17 cellular contexts compared by ENCODE assay signal in the genomic region with DNA sequence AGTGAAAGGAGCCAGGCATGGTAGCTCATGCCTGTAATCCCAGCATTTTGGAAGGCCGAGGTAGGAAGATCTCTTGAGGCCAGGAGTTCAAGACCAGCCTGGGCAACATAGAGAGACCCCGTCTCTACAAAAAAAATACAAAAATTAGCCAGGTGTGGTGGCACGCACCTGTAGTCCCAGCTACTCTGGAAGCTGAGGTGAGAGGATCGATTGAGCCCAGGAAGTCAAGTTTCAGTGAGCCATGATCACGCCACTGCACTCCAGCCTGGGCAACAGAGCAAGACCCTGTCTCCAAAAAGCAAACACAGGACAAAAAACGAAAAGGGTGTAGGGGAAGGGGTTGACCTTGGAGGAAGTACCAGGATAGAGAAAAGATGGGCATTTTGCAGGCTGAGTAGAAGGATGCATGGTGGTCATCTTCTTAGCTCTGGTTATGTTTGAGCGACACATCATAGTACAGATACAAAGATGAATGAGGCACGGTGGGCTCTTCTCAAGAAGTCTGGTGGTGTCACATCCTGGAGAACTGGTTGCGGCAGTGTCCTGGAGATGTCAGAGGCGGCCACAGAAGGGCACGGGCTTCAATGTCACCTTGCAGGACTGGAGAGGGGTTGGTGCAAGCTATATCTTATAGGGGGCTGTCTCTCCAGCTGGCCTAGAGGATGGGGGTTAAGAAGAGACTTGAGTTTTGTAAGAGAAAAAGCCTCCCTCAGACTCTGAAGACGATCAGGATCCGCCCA.
"Had no signal": no experiment of that assay in that cellular context is flagged by ENCODE, and none has a peak within 500 bp of the region (broad histone marks: within the 10 kb centered on the region; RNA-seq: fewer than 3 reads in every experiment).

No MANE protein-coding gene starts in this region.

- H3K27me3 ChIP-seq: cardiac muscle cell, foreskin keratinocyte, neural progenitor cell, tibial nerve, vagina had no signal

- H3K4me3 ChIP-seq: adrenal gland, cardiac muscle cell, neural progenitor cell, tibial nerve, vagina had no signal

- H3K4me1 ChIP-seq: adrenal gland, neural progenitor cell had no signal

- ATAC-seq: activated T-cell treated with anti-CD3 and anti-CD28 coated beads, Interleukin-2, amount 50 U/mL, for 4 hours; stimulated activated effector memory CD8-positive, alpha-beta T cell treated with anti-CD3 and anti-CD28 coated beads, Interleukin-12 subunit alpha, Interleukin-12 subunit beta, amount 100 ng/mL, for 72 hours had no signal

- H3K4me3 Mint-ChIP-seq: activated CD8-positive, alpha-beta T cell treated with anti-CD3 and anti-CD28 coated beads for 36 hours; activated naive CD4-positive, alpha-beta T cell treated with anti-CD3 and anti-CD28 coated beads, Interleukin-2, amount 50 U/mL, for 24 hours; activated T-cell treated with anti-CD3 and anti-CD28 coated beads, Interleukin-2, amount 50 U/mL, for 4 hours; neural progenitor cell; stimulated activated effector memory CD8-positive, alpha-beta T cell treated with anti-CD3 and anti-CD28 coated beads, Interleukin-12 subunit alpha, Interleukin-12 subunit beta, amount 100 ng/mL, for 72 hours; T-helper 1 cell treated with Interleukin-12 subunit alpha and Interleukin-12 subunit beta and Interleukin-4 antibody, amounts not matched to agents 30 μg/mL and 1 μg/mL, for 36 hours had no signal

- DNase-seq: activated CD4-positive, alpha-beta T cell treated with anti-CD3 and anti-CD28 coated beads for 4 hours; activated CD8-positive, alpha-beta T cell treated with anti-CD3 and anti-CD28 coated beads for 36 hours; activated effector memory CD4-positive, alpha-beta T cell treated with anti-CD3 and anti-CD28 coated beads, Interleukin-2, amount 50 U/mL, for 16 hours; activated T-cell treated with anti-CD3 and anti-CD28 coated beads, Interleukin-2, amount 50 U/mL, for 4 hours; kidney glomerular epithelial cell; mesenchymal stem cell; stimulated activated CD4-positive, alpha-beta T cell treated with anti-CD3 and anti-CD28 coated beads, Interleukin-12 subunit alpha, Interleukin-12 subunit beta, amount 100 ng/mL, for 4 hours; stimulated activated CD4-positive, alpha-beta T cell treated with anti-CD3 and anti-CD28 coated beads, Interleukin-2, amount 100 ng/mL, for 24 hours had no signal

- H3K27me3 Mint-ChIP-seq: activated CD8-positive, alpha-beta T cell treated with anti-CD3 and anti-CD28 coated beads for 36 hours; activated naive CD4-positive, alpha-beta T cell treated with anti-CD3 and anti-CD28 coated beads, Interleukin-2, amount 50 U/mL, for 24 hours had no signal

- H3K4me2 ChIP-seq: neural progenitor cell had no signal

- H2AFZ ChIP-seq: neural progenitor cell had no signal

- H3K27ac ChIP-seq: adrenal gland, cardiac muscle cell, neural progenitor cell, tibial nerve, vagina had no signal

- H3K9me3 ChIP-seq: adrenal gland, tibial nerve, vagina had no signal

- H3K36me3 ChIP-seq: adrenal gland, cardiac muscle cell, neural progenitor cell, tibial nerve, vagina had no signal

- H3K9me3 Mint-ChIP-seq: activated CD8-positive, alpha-beta T cell treated with anti-CD3 and anti-CD28 coated beads for 36 hours; activated naive CD4-positive, alpha-beta T cell treated with anti-CD3 and anti-CD28 coated beads, Interleukin-2, amount 50 U/mL, for 24 hours; activated T-cell treated with anti-CD3 and anti-CD28 coated beads, Interleukin-2, amount 50 U/mL, for 4 hours; stimulated activated effector memory CD8-positive, alpha-beta T cell treated with anti-CD3 and anti-CD28 coated beads, Interleukin-12 subunit alpha, Interleukin-12 subunit beta, amount 100 ng/mL, for 72 hours; T-helper 1 cell treated with Interleukin-12 subunit alpha and Interleukin-12 subunit beta and Interleukin-4 antibody, amounts not matched to agents 30 μg/mL and 1 μg/mL, for 36 hours had no signal

- H3K36me3 Mint-ChIP-seq: activated naive CD4-positive, alpha-beta T cell treated with anti-CD3 and anti-CD28 coated beads, Interleukin-2, amount 50 U/mL, for 24 hours; neural progenitor cell; stimulated activated effector memory CD8-positive, alpha-beta T cell treated with anti-CD3 and anti-CD28 coated beads, Interleukin-12 subunit alpha, Interleukin-12 subunit beta, amount 100 ng/mL, for 72 hours had no signal

- H3K9ac ChIP-seq: neural progenitor cell had no signal

- H3K27ac Mint-ChIP-seq: activated CD8-positive, alpha-beta T cell treated with anti-CD3 and anti-CD28 coated beads for 36 hours; activated naive CD4-positive, alpha-beta T cell treated with anti-CD3 and anti-CD28 coated beads, Interleukin-2, amount 50 U/mL, for 24 hours; neural progenitor cell; stimulated activated effector memory CD8-positive, alpha-beta T cell treated with anti-CD3 and anti-CD28 coated beads, Interleukin-12 subunit alpha, Interleukin-12 subunit beta, amount 100 ng/mL, for 72 hours; T-helper 1 cell treated with Interleukin-12 subunit alpha and Interleukin-12 subunit beta and Interleukin-4 antibody, amounts not matched to agents 30 μg/mL and 1 μg/mL, for 36 hours had no signal
